Comparison of ENCODE assay signal across 1 cellular context in the genomic region with DNA sequence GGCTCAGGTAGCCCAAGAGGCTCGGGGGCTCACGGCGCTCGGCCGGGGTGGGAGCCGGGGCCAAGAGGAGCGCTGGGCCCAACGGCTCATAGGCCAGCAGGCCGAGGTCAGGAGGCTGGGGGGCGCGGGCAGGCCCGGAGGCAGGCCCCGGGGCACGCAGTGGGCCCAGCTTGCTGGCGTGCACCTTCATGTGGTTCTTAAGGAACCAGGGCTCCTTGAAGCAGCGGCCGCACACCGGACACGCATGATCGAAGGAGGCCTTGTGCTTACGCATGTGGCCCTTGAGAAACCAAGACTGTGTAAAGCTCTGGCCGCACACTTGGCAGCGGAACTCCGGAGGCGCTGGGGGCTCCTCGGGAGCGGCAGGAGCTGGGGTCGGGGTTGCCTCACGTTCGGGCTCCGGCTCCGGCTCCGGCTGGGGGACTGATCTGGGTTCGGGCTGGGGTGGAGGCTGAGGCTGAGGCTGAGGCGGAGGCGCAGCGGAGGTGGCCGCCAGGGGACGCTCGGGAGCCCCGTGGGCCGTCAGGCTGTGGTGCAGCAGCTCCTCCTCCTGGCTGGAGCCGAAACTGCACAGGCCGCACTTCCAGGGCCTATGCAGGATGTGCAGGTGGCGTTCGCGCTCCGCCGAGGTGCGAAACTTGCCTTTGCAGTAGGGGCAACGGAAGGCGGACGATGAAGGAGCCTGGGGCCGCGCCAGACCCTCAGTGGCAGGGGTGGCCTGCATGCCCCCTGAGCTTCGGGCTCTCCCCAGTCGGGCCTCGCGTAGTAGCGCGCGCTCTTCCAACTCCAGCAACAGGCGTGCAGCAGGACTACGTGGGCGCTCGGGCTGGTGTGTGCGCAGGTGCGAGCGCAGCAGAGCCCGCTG.
A peak's percentile ranks its signal among the peaks of the same experiment; 100 is the strongest.
TF ChIP-seq lines count a peak whose summit lies in the region.

No MANE protein-coding gene starts in this region.

TF ChIP-seq in HepG2, 621 proteins besides CTCF, POLR2A, EP300 and RAD21 (continued from another document and continues in another):
- TF ChIP-seq RFX5 (IDR thresholded peaks at IDR 0.05; ENCODE audit: low read depth, low read length) (peak; percentile 36; the same call in 1 of the 2 replicates), ZNF564 (CRISPR knock-in tag; IDR thresholded peaks at IDR 0.05) (no peak), ZNF383 (CRISPR knock-in tag; IDR thresholded peaks at IDR 0.05; ENCODE audit: borderline replicate concordance) (0 out of 2 replicates have a peak, but pooled peaks have one; percentile 89), SPEN (CRISPR knock-in tag; IDR thresholded peaks at IDR 0.05; ENCODE audit: low read depth) (peak; percentile 92), NFE2L1 (CRISPR knock-in tag; IDR thresholded peaks at IDR 0.05; ENCODE audit: borderline replicate concordance) (peak; percentile 4; the same call in 1 of the 2 replicates), HCFC1 (IDR thresholded peaks at IDR 0.05; ENCODE audit: low read depth, low read length) (peak; percentile 46), ZNF124 (CRISPR knock-in tag; IDR thresholded peaks at IDR 0.05) (peak; percentile 80), SMARCE1 (IDR thresholded peaks at IDR 0.05; ENCODE audit: borderline replicate concordance) (no peak), ZNF543 (CRISPR knock-in tag; IDR thresholded peaks at IDR 0.05) (peak; percentile 56; the same call in 1 of the 2 replicates), FOXK2 (IDR thresholded peaks at IDR 0.05) (no peak), ZNF878 (CRISPR knock-in tag; IDR thresholded peaks at IDR 0.05) (no peak), ZNF292 (CRISPR knock-in tag; IDR thresholded peaks at IDR 0.05; ENCODE audit: borderline replicate concordance, low read depth) (no peak), MTF1 (CRISPR knock-in tag; IDR thresholded peaks at IDR 0.05) (no peak), ZNF432 (CRISPR knock-in tag; IDR thresholded peaks at IDR 0.05; ENCODE audit: borderline replicate concordance) (no peak), CENPX (CRISPR knock-in tag; IDR thresholded peaks at IDR 0.05) (no peak), PHF21A (CRISPR knock-in tag; IDR thresholded peaks at IDR 0.05) (no peak), ZNF282 (IDR thresholded peaks at IDR 0.05; ENCODE audit: partially characterized antibody) (no peak), NR2F1 (CRISPR knock-in tag; IDR thresholded peaks at IDR 0.05) (0 out of 4 replicates have a peak, but pooled peaks of 1 of the 2 experiments have one; percentile 9), RBAK (CRISPR knock-in tag; IDR thresholded peaks at IDR 0.05) (no peak), CBX1 (IDR thresholded peaks at IDR 0.05; ENCODE audit: low read depth) (peak; percentile 96), PPARG (CRISPR knock-in tag; conservative IDR thresholded peaks at IDR 0.05) (no peak; the same call in 1 of the 2 replicates), KMT2B (CRISPR knock-in tag; IDR thresholded peaks at IDR 0.05) (peak; percentile 79), ZNF326 (CRISPR knock-in tag; IDR thresholded peaks at IDR 0.05; ENCODE audit: borderline replicate concordance) (peak; percentile 97), KDM5B (CRISPR knock-in tag; IDR thresholded peaks at IDR 0.05; ENCODE audit: borderline replicate concordance) (peak; percentile 67; the same call in 1 of the 2 replicates), ARNT2 (CRISPR knock-in tag; IDR thresholded peaks at IDR 0.05; ENCODE audit: low read depth) (peak; percentile 82), TEAD3 (CRISPR knock-in tag; optimal IDR thresholded peaks at IDR 0.05; ENCODE audit: borderline replicate concordance) (peak; percentile 73), MXI1 (IDR thresholded peaks at IDR 0.05; ENCODE audit: borderline replicate concordance, low read depth, low read length) (peak; percentile 41; the same call in 1 of the 3 replicates), ZNF615 (CRISPR knock-in tag; IDR thresholded peaks at IDR 0.05; ENCODE audit: borderline replicate concordance) (no peak), ZNF430 (CRISPR knock-in tag; IDR thresholded peaks at IDR 0.05) (no peak), FOSL1 (CRISPR knock-in tag; IDR thresholded peaks at IDR 0.05; ENCODE audit: borderline replicate concordance) (no peak), ZNF205 (CRISPR knock-in tag; IDR thresholded peaks at IDR 0.05) (peak; percentile 87), RXRA (CRISPR knock-in tag; IDR thresholded peaks at IDR 0.05) (peak; percentile 88), ZNF337 (CRISPR knock-in tag; IDR thresholded peaks at IDR 0.05; ENCODE audit: borderline replicate concordance, low read depth) (peak; percentile 49; the same call in 1 of the 2 replicates), MXD4 (CRISPR knock-in tag; IDR thresholded peaks at IDR 0.05) (peak; percentile 72)
- TF ChIP-seq, protein P1, sequence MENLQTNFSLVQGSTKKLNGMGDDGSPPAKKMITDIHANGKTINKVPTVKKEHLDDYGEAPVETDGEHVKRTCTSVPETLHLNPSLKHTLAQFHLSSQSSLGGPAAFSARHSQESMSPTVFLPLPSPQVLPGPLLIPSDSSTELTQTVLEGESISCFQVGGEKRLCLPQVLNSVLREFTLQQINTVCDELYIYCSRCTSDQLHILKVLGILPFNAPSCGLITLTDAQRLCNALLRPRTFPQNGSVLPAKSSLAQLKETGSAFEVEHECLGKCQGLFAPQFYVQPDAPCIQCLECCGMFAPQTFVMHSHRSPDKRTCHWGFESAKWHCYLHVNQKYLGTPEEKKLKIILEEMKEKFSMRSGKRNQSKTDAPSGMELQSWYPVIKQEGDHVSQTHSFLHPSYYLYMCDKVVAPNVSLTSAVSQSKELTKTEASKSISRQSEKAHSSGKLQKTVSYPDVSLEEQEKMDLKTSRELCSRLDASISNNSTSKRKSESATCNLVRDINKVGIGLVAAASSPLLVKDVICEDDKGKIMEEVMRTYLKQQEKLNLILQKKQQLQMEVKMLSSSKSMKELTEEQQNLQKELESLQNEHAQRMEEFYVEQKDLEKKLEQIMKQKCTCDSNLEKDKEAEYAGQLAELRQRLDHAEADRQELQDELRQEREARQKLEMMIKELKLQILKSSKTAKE (CRISPR knock-in tag; IDR thresholded peaks at IDR 0.05; ENCODE audit: borderline replicate concordance): no peak
- TF ChIP-seq, protein P2, sequence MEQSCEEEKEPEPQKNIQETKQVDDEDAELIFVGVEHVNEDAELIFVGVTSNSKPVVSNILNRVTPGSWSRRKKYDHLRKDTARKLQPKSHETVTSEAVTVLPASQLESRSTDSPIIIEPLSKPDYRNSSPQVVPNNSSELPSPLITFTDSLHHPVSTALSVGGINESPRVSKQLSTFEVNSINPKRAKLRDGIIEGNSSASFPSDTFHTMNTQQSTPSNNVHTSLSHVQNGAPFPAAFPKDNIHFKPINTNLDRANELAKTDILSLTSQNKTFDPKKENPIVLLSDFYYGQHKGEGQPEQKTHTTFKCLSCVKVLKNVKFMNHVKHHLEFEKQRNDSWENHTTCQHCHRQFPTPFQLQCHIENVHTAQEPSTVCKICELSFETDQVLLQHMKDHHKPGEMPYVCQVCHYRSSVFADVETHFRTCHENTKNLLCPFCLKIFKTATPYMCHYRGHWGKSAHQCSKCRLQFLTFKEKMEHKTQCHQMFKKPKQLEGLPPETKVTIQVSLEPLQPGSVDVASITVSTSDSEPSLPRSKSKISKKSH (CRISPR knock-in tag; IDR thresholded peaks at IDR 0.05; ENCODE audit: borderline replicate concordance): peak; percentile 83
- TF ChIP-seq, protein P3, sequence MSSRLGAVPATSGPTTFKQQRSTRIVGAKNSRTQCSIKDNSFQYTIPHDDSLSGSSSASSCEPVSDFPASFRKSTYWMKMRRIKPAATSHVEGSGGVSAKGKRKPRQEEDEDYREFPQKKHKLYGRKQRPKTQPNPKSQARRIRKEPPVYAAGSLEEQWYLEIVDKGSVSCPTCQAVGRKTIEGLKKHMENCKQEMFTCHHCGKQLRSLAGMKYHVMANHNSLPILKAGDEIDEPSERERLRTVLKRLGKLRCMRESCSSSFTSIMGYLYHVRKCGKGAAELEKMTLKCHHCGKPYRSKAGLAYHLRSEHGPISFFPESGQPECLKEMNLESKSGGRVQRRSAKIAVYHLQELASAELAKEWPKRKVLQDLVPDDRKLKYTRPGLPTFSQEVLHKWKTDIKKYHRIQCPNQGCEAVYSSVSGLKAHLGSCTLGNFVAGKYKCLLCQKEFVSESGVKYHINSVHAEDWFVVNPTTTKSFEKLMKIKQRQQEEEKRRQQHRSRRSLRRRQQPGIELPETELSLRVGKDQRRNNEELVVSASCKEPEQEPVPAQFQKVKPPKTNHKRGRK (CRISPR knock-in tag; IDR thresholded peaks at IDR 0.05): peak; percentile 83; the same call in 1 of the 2 replicates
- TF ChIP-seq, protein P4, sequence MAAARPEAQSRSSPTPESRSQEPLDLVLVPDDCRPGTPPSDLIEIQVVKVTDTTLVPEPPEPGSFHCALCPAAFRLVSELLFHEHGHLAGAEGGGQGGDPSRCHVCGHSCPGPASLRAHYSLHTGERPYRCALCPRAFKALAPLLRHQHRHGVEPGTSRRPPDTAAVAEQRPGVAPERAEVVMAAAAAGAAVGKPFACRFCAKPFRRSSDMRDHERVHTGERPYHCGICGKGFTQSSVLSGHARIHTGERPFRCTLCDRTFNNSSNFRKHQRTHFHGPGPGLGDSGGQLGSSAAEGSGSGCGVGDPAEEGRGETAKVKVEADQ (CRISPR knock-in tag; IDR thresholded peaks at IDR 0.05; ENCODE audit: borderline replicate concordance): peak; percentile 93
- TF ChIP-seq, protein P5, sequence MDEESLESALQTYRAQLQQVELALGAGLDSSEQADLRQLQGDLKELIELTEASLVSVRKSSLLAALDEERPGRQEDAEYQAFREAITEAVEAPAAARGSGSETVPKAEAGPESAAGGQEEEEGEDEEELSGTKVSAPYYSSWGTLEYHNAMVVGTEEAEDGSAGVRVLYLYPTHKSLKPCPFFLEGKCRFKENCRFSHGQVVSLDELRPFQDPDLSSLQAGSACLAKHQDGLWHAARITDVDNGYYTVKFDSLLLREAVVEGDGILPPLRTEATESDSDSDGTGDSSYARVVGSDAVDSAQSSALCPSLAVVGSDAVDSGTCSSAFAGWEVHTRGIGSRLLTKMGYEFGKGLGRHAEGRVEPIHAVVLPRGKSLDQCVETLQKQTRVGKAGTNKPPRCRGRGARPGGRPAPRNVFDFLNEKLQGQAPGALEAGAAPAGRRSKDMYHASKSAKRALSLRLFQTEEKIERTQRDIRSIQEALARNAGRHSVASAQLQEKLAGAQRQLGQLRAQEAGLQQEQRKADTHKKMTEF (CRISPR knock-in tag; IDR thresholded peaks at IDR 0.05): peak; percentile 88
- TF ChIP-seq, protein P6, sequence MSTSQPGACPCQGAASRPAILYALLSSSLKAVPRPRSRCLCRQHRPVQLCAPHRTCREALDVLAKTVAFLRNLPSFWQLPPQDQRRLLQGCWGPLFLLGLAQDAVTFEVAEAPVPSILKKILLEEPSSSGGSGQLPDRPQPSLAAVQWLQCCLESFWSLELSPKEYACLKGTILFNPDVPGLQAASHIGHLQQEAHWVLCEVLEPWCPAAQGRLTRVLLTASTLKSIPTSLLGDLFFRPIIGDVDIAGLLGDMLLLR (CRISPR knock-in tag; IDR thresholded peaks at IDR 0.05): no peak; the same call in 1 of the 2 replicates
- TF ChIP-seq, protein P7, sequence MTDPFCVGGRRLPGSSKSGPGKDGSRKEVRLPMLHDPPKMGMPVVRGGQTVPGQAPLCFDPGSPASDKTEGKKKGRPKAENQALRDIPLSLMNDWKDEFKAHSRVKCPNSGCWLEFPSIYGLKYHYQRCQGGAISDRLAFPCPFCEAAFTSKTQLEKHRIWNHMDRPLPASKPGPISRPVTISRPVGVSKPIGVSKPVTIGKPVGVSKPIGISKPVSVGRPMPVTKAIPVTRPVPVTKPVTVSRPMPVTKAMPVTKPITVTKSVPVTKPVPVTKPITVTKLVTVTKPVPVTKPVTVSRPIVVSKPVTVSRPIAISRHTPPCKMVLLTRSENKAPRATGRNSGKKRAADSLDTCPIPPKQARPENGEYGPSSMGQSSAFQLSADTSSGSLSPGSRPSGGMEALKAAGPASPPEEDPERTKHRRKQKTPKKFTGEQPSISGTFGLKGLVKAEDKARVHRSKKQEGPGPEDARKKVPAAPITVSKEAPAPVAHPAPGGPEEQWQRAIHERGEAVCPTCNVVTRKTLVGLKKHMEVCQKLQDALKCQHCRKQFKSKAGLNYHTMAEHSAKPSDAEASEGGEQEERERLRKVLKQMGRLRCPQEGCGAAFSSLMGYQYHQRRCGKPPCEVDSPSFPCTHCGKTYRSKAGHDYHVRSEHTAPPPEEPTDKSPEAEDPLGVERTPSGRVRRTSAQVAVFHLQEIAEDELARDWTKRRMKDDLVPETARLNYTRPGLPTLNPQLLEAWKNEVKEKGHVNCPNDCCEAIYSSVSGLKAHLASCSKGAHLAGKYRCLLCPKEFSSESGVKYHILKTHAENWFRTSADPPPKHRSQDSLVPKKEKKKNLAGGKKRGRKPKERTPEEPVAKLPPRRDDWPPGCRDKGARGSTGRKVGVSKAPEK (CRISPR knock-in tag; IDR thresholded peaks at IDR 0.05; ENCODE audit: borderline replicate concordance): no peak
- TF ChIP-seq, protein P8, sequence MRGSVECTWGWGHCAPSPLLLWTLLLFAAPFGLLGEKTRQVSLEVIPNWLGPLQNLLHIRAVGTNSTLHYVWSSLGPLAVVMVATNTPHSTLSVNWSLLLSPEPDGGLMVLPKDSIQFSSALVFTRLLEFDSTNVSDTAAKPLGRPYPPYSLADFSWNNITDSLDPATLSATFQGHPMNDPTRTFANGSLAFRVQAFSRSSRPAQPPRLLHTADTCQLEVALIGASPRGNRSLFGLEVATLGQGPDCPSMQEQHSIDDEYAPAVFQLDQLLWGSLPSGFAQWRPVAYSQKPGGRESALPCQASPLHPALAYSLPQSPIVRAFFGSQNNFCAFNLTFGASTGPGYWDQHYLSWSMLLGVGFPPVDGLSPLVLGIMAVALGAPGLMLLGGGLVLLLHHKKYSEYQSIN (CRISPR knock-in tag; IDR thresholded peaks at IDR 0.05; ENCODE audit: borderline replicate concordance): no peak
- TF ChIP-seq, protein P9, sequence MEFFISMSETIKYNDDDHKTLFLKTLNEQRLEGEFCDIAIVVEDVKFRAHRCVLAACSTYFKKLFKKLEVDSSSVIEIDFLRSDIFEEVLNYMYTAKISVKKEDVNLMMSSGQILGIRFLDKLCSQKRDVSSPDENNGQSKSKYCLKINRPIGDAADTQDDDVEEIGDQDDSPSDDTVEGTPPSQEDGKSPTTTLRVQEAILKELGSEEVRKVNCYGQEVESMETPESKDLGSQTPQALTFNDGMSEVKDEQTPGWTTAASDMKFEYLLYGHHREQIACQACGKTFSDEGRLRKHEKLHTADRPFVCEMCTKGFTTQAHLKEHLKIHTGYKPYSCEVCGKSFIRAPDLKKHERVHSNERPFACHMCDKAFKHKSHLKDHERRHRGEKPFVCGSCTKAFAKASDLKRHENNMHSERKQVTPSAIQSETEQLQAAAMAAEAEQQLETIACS (CRISPR knock-in tag; IDR thresholded peaks at IDR 0.05): no peak
- TF ChIP-seq, protein P10, sequence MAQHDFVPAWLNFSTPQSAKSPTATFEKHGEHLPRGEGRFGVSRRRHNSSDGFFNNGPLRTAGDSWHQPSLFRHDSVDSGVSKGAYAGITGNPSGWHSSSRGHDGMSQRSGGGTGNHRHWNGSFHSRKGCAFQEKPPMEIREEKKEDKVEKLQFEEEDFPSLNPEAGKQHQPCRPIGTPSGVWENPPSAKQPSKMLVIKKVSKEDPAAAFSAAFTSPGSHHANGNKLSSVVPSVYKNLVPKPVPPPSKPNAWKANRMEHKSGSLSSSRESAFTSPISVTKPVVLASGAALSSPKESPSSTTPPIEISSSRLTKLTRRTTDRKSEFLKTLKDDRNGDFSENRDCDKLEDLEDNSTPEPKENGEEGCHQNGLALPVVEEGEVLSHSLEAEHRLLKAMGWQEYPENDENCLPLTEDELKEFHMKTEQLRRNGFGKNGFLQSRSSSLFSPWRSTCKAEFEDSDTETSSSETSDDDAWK (CRISPR knock-in tag; IDR thresholded peaks at IDR 0.05): no peak
- TF ChIP-seq, protein P11, sequence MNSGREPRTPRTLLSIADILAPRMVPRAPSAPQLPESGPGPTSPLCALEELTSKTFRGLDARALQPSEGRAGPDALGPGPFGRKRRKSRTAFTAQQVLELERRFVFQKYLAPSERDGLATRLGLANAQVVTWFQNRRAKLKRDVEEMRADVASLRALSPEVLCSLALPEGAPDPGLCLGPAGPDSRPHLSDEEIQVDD (CRISPR knock-in tag; IDR thresholded peaks at IDR 0.05; ENCODE audit: borderline replicate concordance): peak; percentile 52; the same call in 1 of the 2 replicates
